8 cellular contexts compared by ENCODE assay signal in the genomic region with DNA sequence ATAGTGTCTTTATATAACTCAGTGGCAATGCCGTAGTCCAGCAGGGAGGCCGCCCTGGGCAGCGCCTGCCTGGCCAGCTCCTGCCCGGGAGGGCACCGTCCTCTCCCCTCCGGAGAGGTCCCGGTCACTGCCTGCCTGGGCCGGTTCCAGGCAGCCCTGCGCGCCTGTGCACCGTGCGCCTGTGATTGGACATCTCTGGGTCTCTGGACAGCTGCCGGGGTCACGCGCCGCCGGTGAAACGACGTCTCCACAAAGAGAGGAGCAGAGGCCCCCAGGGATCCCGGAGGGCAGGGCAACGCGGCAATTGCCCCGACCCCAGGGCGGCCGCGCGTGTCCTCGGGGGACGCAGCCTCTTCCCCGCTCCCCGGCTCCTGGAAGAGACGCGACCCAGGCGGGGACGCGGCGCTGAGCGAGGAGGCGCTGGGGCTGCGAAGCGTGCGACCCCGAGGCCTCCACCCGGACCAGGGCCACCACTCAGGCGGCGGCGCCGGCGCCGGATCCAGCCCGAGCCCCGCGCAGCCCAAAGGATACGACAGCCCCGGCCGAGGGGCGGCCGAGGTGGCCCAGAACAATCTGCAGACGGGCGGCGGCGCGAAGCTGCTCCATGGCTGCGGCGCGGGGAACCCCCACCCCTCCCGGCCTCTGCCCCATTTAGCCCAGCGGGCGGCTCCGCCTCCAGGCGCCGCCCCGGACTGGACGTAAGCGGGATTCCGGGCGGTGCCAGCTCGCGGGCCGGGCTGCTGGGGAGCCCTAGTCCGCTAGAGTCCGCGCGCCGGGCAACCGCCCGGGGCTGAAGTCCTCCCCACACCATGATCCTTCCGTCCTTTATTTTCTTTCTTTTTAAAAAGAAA. TPM values are rescaled to one million over a fixed set of nuclear protein-coding genes. Genes with fewer than 3 reads are reported as not detected.
DNase-seq lines count a peak whose midpoint lies in the region; ATAC-seq and TF ChIP-seq lines count a peak whose summit lies in the region.

A gene (minus strand): TSS at position 628 of the 851 bp plus-strand sequence. CDS start 22 bp downstream, at position 606.

- H3K27ac Mint-ChIP-seq in CD8-positive, alpha-beta memory T cell, result peak within 1 kb of the TSS; percentile 91 to 99 (median 95)

- no peaks in the 10 kb centered on the region for H3K9me3 ChIP-seq in CD8-positive, alpha-beta memory T cell (ENCODE audit: low read length)
- no peaks in the 10 kb centered on the region for H3K9me3 ChIP-seq in OCI-LY1 (ENCODE audit: low read length)
- H3K9me3 ChIP-seq in mucosa of descending colon, result no peaks in the 10 kb centered on the region

- POLR2A ChIA-PET in CD8-positive, alpha-beta memory T cell (lab: Charles Lee), result interaction anchor here (0.6 to 1.9 kb wide), 7 partner anchors 27 to 200 kb away, joined by 3 to 7 read pairs (median 4); a partner anchor contains a TSS

- peak within 1 kb of the TSS; percentile 68 for H3K4me3 ChIP-seq in CD8-positive, alpha-beta memory T cell (ENCODE audit: low read length)
- H3K4me3 ChIP-seq in OCI-LY1 (ENCODE audit: low read depth, low read length, poor library complexity, severe bottlenecking) (peak within 1 kb of the TSS; percentile 68), epithelial cell of esophagus (ENCODE audit: low read length) (peak within 1 kb of the TSS; percentile 54), mucosa of descending colon (peak within 1 kb of the TSS; percentile 67)

- H3K4me1 Mint-ChIP-seq in CD8-positive, alpha-beta memory T cell, result peaks cover 17 to 31% (median 24%) of the 10 kb centered on the region in 3 donors

- no peaks in the 10 kb centered on the region for H3K9me2 ChIP-seq in OCI-LY1 (ENCODE audit: low read depth, low read length)

- no peaks in the 10 kb centered on the region for H3K36me3 ChIP-seq in CD8-positive, alpha-beta memory T cell (ENCODE audit: insufficient read depth, low read length)
- H3K36me3 ChIP-seq in OCI-LY1 (ENCODE audit: insufficient read depth, low read length) (no peaks in the 10 kb centered on the region), mucosa of descending colon (ENCODE audit: low read depth) (no peaks in the 10 kb centered on the region)

- TF ChIP-seq CTCF in OCI-LY1 (IDR thresholded peaks at IDR 0.05; ENCODE audit: low read length), result no peak
- TF ChIP-seq CTCF in epithelial cell of esophagus (IDR thresholded peaks at IDR 0.05; ENCODE audit: insufficient read depth, low read depth, low read length, missing control alignments), result no peak
- TF ChIP-seq CTCF in mucosa of descending colon (IDR thresholded peaks at IDR 0.05), result no peak

- DNase-seq in CD8-positive, alpha-beta memory T cell, result peak; percentile 79 to 88 (median 82)
- DNase-seq in activated T-cell treated with anti-CD3 and anti-CD28 coated beads for 4 hours, result peak; percentile 59
- peak; percentile 85 for DNase-seq in epithelial cell of esophagus (ENCODE audit: low read depth)
- peak; percentile 92 to 95 (median 94) for DNase-seq in mucosa of descending colon
- DNase-seq in stimulated activated CD8-positive, alpha-beta memory T cell treated with anti-CD3 and anti-CD28 coated beads, Interleukin-2, amount 100 ng/mL, for 48 hours (ENCODE audit: low read depth in 2 of 2), result peak; percentile 70 to 76

- H3K36me3 Mint-ChIP-seq in CD8-positive, alpha-beta memory T cell, result peaks cover 0 to 9% (median 0%) of the 10 kb centered on the region in 3 donors

- H3F3A ChIP-seq in OCI-LY1 (ENCODE audit: insufficient read depth, low read length), result no peaks in the 10 kb centered on the region

- intact Hi-C loops in mucosa of descending colon (cut with DNase I, micrococcal nuclease), result no loop called here

- peaks cover 22% of the 10 kb centered on the region for H3K4me1 ChIP-seq in CD8-positive, alpha-beta memory T cell (ENCODE audit: insufficient read depth, low read length)
- H3K4me1 ChIP-seq in OCI-LY1 (ENCODE audit: insufficient read depth, low read length, severe bottlenecking) (peaks cover 15% of the 10 kb centered on the region), mucosa of descending colon (ENCODE audit: low read depth) (peaks cover 6% of the 10 kb centered on the region)

- H3K9ac ChIP-seq in OCI-LY1 (ENCODE audit: low read length), result peak within 1 kb of the TSS; percentile 74

- no peaks in the 10 kb centered on the region for H3K27me3 Mint-ChIP-seq in CD8-positive, alpha-beta memory T cell

- peak within 1 kb of the TSS; percentile 80 to 92 (median 84) for H3K4me3 Mint-ChIP-seq in CD8-positive, alpha-beta memory T cell

- H3K4me2 ChIP-seq in OCI-LY1 (ENCODE audit: low read length), result peak within 1 kb of the TSS; percentile 82

- CTCF ChIA-PET in CD8-positive, alpha-beta memory T cell (lab: Charles Lee), result interaction anchor here (0.9 to 1.6 kb wide), 3 partner anchors 21 to 141 kb away, joined by 3 to 7 read pairs (median 3); no protein-coding TSS in a partner anchor

- peak within 1 kb of the TSS; percentile 84 for H3K27ac ChIP-seq in CD8-positive, alpha-beta memory T cell (ENCODE audit: low read depth, low read length)
- no peak within 1 kb of the TSS for H3K27ac ChIP-seq in OCI-LY1 (ENCODE audit: low read depth, low read length, poor library complexity, severe bottlenecking)

- H4K20me1 ChIP-seq in OCI-LY1 (ENCODE audit: insufficient read depth, low read length), result no peaks in the 10 kb centered on the region

- no peaks in the 10 kb centered on the region for H3K27me3 ChIP-seq in CD8-positive, alpha-beta memory T cell (ENCODE audit: insufficient read depth, low read length, poor library complexity, severe bottlenecking)
- H3K27me3 ChIP-seq in OCI-LY1 (ENCODE audit: insufficient read depth, low read length), result peaks cover 5% of the 10 kb centered on the region; the same call in 1 of the 2 replicates

- no peaks in the 10 kb centered on the region for H3K79me2 ChIP-seq in OCI-LY1 (ENCODE audit: insufficient read depth, low read length)

- H3K9me3 Mint-ChIP-seq in CD8-positive, alpha-beta memory T cell, result no peaks in the 10 kb centered on the region

- ATAC-seq in GM19328 (IDR thresholded peaks at IDR 0.05; ENCODE audit: unreplicated experiment) (peak; percentile 63), HG03520 (IDR thresholded peaks at IDR 0.05; ENCODE audit: unreplicated experiment) (peak; percentile 50), mucosa of descending colon (peak; percentile 91)

- 0 out of 2 replicates have a peak within 1 kb of the TSS, but pooled peaks have one; percentile 42 for H2AFZ ChIP-seq in OCI-LY1 (ENCODE audit: low read length)

RNA-seq across cellular contexts. Expression of the gene that starts here (rescaled TPM):
- total RNA-seq in CD8-positive, alpha-beta memory T cell, result 10 to 100 TPM; 15.6 to 15.7 TPM
- 16.5 TPM for polyA plus RNA-seq in CD8-positive, alpha-beta memory T cell
- 10 to 100 TPM; 33.8 to 64.2 (median 53.6) TPM for total RNA-seq in mucosa of descending colon
